22 cellular contexts compared by ENCODE assay signal in the genomic region with DNA sequence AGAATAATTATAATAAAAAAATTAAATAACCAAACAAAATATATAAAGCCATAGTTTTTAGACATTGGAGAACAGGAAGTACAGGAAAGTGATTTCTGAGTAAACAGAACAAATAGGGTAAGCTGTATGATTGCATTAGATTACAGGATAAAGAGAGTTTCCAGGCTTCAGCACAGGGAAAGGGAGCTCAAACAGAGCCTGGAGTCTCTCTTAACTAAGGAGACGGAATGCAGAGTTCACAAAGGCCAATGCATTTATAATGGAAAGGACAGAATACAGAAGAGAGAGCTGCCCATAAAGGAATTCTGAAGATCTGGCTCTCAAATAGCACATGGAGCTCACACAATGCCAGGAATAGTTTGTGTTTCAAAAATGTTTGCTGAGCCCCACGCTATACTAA. TPM values are rescaled to one million over a fixed set of nuclear protein-coding genes. Genes with fewer than 3 reads are reported as not detected.
DNase-seq lines count a peak whose midpoint lies in the region; ATAC-seq, FAIRE-seq and TF ChIP-seq lines count a peak whose summit lies in the region.
"Had no signal": no experiment of that assay in that cellular context is flagged by ENCODE, and none has a peak within 500 bp of the region (broad histone marks: within the 10 kb centered on the region; RNA-seq: fewer than 3 reads in every experiment).

No MANE protein-coding gene starts in this region.

- POLR2A ChIA-PET in PC-3 (lab: Charles Lee; ENCODE audit: unreplicated experiment) = no interaction called here
- POLR2A ChIA-PET in H1 (lab: Charles Lee; ENCODE audit: partially characterized antibody) = no interaction called here

- H4K20me1 ChIP-seq in GM23338 (replicated peaks; ENCODE audit: insufficient read depth) = no peaks in the 10 kb centered on the region
- no peaks in the 10 kb centered on the region for H4K20me1 ChIP-seq in PC-3 (ENCODE audit: low read length)
- H4K20me1 ChIP-seq in H1 (replicated peaks in 1 of 2; ENCODE audit: control insufficient read depth in 1 of 2, insufficient read depth in 2 of 2, low read length in 2 of 2) = no peaks in the 10 kb centered on the region
- no peaks in the 10 kb centered on the region for H4K20me1 ChIP-seq in neural progenitor cell (ENCODE audit: low read depth)

- H3K36me3 Mint-ChIP-seq in GM23338 (ENCODE audit: low read depth) = no peaks in the 10 kb centered on the region
- no peaks in the 10 kb centered on the region for H3K36me3 Mint-ChIP-seq in neural progenitor cell
- H3K36me3 Mint-ChIP-seq: CD14-positive monocyte had no signal

- H3K27ac Mint-ChIP-seq in GM23338 = peak overlapping the region; percentile 70; the same call in 1 of the 2 replicates
- peak overlapping the region; percentile 95 for H3K27ac Mint-ChIP-seq in neural progenitor cell
- H3K27ac Mint-ChIP-seq: CD14-positive monocyte had no signal

- peaks cover 1% of the 10 kb centered on the region for H3K27me3 Mint-ChIP-seq in GM23338 (ENCODE audit: insufficient read depth, low read depth, poor library complexity)
- H3K27me3 Mint-ChIP-seq in neural progenitor cell (ENCODE audit: insufficient read depth, low read depth) = no peaks in the 10 kb centered on the region

- H3K23me2 ChIP-seq in H1 (ENCODE audit: low read depth, low read length) = peaks cover 2% of the 10 kb centered on the region; the same call in 1 of the 2 replicates

- H3K79me2 ChIP-seq in GM23338 (replicated peaks; ENCODE audit: insufficient read depth) (no peaks in the 10 kb centered on the region), PC-3 (ENCODE audit: low read length) (no peaks in the 10 kb centered on the region), H1 (ENCODE audit: control insufficient read depth in 1 of 2, insufficient read depth in 2 of 2, low read length in 2 of 2) (no peaks in the 10 kb centered on the region), neural progenitor cell (ENCODE audit: low read depth) (no peaks in the 10 kb centered on the region)

- H3K4me1 Mint-ChIP-seq in GM23338 (peaks cover 7% of the 10 kb centered on the region; the same call in 2 of the 3 replicates), neural progenitor cell (peaks cover 13% of the 10 kb centered on the region)
- H3K4me1 Mint-ChIP-seq: CD14-positive monocyte had no signal

- H3K18ac ChIP-seq in H1 (ENCODE audit: extremely low read depth, low read length) = no peak overlapping the region

- H3K9me3 ChIP-seq in PC-3 (ENCODE audit: low read length) (no peaks in the 10 kb centered on the region), H1 (ENCODE audit: insufficient read depth in 2 of 2, low read depth in 1 of 2, low read length in 1 of 2) (no peaks in the 10 kb centered on the region), neural progenitor cell (ENCODE audit: low read depth) (peaks cover 6% of the 10 kb centered on the region)
- H3K9me3 ChIP-seq: MG63, SJCRH30 had no signal

- H3K27me3 ChIP-seq in GM23338 (ENCODE audit: insufficient read depth) = no peaks in the 10 kb centered on the region
- no peaks in the 10 kb centered on the region for H3K27me3 ChIP-seq in PC-3 (ENCODE audit: low read length)
- no peaks in the 10 kb centered on the region for H3K27me3 ChIP-seq in H1 (replicated peaks in 1 of 4; ENCODE audit: control insufficient read depth in 3 of 4, extremely low read depth in 1 of 4, insufficient read depth in 3 of 4, low read length in 3 of 4)
- no peaks in the 10 kb centered on the region for H3K27me3 ChIP-seq in neural progenitor cell
- H3K27me3 ChIP-seq: MG63, SJCRH30 had no signal

- intact Hi-C loops in PC-3 (cut with micrococcal nuclease) = no loop called here

- no peaks in the 10 kb centered on the region for H3K9me3 Mint-ChIP-seq in GM23338
- peaks cover 11% of the 10 kb centered on the region for H3K9me3 Mint-ChIP-seq in neural progenitor cell

- H2BK15ac ChIP-seq in H1 (ENCODE audit: low read length) = no peak overlapping the region

- FAIRE-seq in H1 (lab: Jason Lieb, UNC) = no peak
- FAIRE-seq: D721Med, GM18507, H54 had no signal

- no peak overlapping the region for H3K14ac ChIP-seq in H1 (ENCODE audit: insufficient read length)

- H3F3A ChIP-seq in GM23338 (replicated peaks; ENCODE audit: low read depth) (no peaks in the 10 kb centered on the region), PC-3 (ENCODE audit: low read length, unreplicated experiment) (no peaks in the 10 kb centered on the region), neural progenitor cell (ENCODE audit: low read depth) (peaks cover 15% of the 10 kb centered on the region)

- BruUV-seq in PC-3 (replicated peaks; lab: Mats Ljungman, UMichigan) = no TSS peak

- no peaks in the 10 kb centered on the region for H3K36me3 ChIP-seq in GM23338 (ENCODE audit: insufficient read depth)
- H3K36me3 ChIP-seq in PC-3 (ENCODE audit: low read depth, low read length) = no peaks in the 10 kb centered on the region
- H3K36me3 ChIP-seq in H1 (ENCODE audit: control insufficient read depth in 2 of 4, insufficient read depth in 4 of 4, low read length in 3 of 4) = no peaks in the 10 kb centered on the region
- H3K36me3 ChIP-seq in neural progenitor cell = no peaks in the 10 kb centered on the region
- H3K36me3 ChIP-seq: MG63, SJCRH30 had no signal

- H3K4me2 ChIP-seq in GM23338 = no peak overlapping the region
- no peak overlapping the region for H3K4me2 ChIP-seq in PC-3 (ENCODE audit: low read length)
- H3K4me2 ChIP-seq in H1 (ENCODE audit: insufficient read depth in 1 of 2, low read depth in 2 of 2, low read length in 2 of 2) = no peak overlapping the region; a peak in 1 of 4 replicates
- H3K4me2 ChIP-seq in neural progenitor cell = peak overlapping the region; percentile 69

- no peak overlapping the region for H3K23ac ChIP-seq in H1 (ENCODE audit: insufficient read length)

- H3K4ac ChIP-seq in H1 (replicated peaks; ENCODE audit: insufficient read length, low read depth, low read length) = no peak overlapping the region

- H4K8ac ChIP-seq in H1 (ENCODE audit: extremely low read depth, insufficient read depth, low read length) = no peak overlapping the region

- ATAC-seq in GM23338 (peak; percentile 71), PC-3 (no peak), HG03025 (IDR thresholded peaks at IDR 0.05; ENCODE audit: low FRiP score, unreplicated experiment) (no peak), HG03354 (IDR thresholded peaks at IDR 0.05; ENCODE audit: poor library complexity, severe bottlenecking, unreplicated experiment) (no peak), HG03108 (IDR thresholded peaks at IDR 0.05; ENCODE audit: unreplicated experiment) (no peak)
- ATAC-seq: Panc1 had no signal

- no peak for TF ChIP-seq POLR2A in H1 (IDR thresholded peaks at IDR 0.05; ENCODE audit: control extremely low read depth in 1 of 2, low read depth in 2 of 2, low read length in 2 of 2)

- H2BK120ac ChIP-seq in H1 (replicated peaks; ENCODE audit: low read depth, low read length) = no peak overlapping the region

- H2AK5ac ChIP-seq in H1 (ENCODE audit: low read depth, low read length) = no peak overlapping the region

- no peak overlapping the region for H4K5ac ChIP-seq in H1 (ENCODE audit: insufficient read length, low read depth, low read length)

- no peak for TF ChIP-seq RAD21 in H1 (IDR thresholded peaks at IDR 0.05 in 1 of 2, conservative IDR thresholded peaks at IDR 0.05 in 1 of 2; ENCODE audit: low read depth in 2 of 2, low read length in 2 of 2)

- no peak overlapping the region for H2BK20ac ChIP-seq in H1 (ENCODE audit: low read length)

- CTCF ChIA-PET in PC-3 (lab: Charles Lee) = no interaction called here
- CTCF ChIA-PET in H1 (lab: Charles Lee; ENCODE audit: partially characterized antibody) = no interaction called here

- no peak overlapping the region for H3K56ac ChIP-seq in H1 (replicated peaks; ENCODE audit: insufficient read length, low read depth, low read length)

- no peak overlapping the region for H3K4me3 ChIP-seq in GM23338
- H3K4me3 ChIP-seq in PC-3 (ENCODE audit: low read length) = no peak overlapping the region
- H3K4me3 ChIP-seq in H1 (ENCODE audit: extremely low read depth in 1 of 4, insufficient read depth in 2 of 4, low read depth in 3 of 4, low read length in 4 of 4) = no peak overlapping the region
- H3K4me3 ChIP-seq in neural progenitor cell = peak overlapping the region; percentile 30
- H3K4me3 ChIP-seq: MG63, SJCRH30 had no signal

- DNase-seq in GM23338 (ENCODE audit: low spot score) = peak; percentile 43
- DNase-seq in PC-3 = no peak
- DNase-seq in H1 (ENCODE audit: low read depth in 1 of 2, low spot score in 2 of 2) = no peak
- DNase-seq in neural progenitor cell (ENCODE audit: low spot score) = peak; percentile 87
- DNase-seq: DMS53, GDM1, Kasumi-1, MG63, NCI-H187, NCI-H2107, NCI-H446 treated with DMSO at 0.1 percent for 48 hours, NCI-H526 treated with DMSO at 0.1 percent for 48 hours, SJCRH30, SW 1271 had no signal

- H4K91ac ChIP-seq in H1 (replicated peaks; ENCODE audit: insufficient read length, low read length) = no peak overlapping the region

- H3K4me3 Mint-ChIP-seq in GM23338 = no peak overlapping the region
- H3K4me3 Mint-ChIP-seq in neural progenitor cell = no peak overlapping the region
- H3K4me3 Mint-ChIP-seq: CD14-positive monocyte had no signal

- peaks cover 9% of the 10 kb centered on the region; the same call in 1 of the 2 replicates for H3K4me1 ChIP-seq in GM23338 (ENCODE audit: insufficient read depth)
- no peaks in the 10 kb centered on the region for H3K4me1 ChIP-seq in PC-3 (ENCODE audit: insufficient read depth, low read length)
- H3K4me1 ChIP-seq in H1 (replicated peaks in 1 of 4; ENCODE audit: control insufficient read depth in 3 of 4, insufficient read depth in 4 of 4, low read length in 3 of 4) = 0 out of 7 replicates have a peak, but pooled peaks cover 0 to 2% (median 0%) of the 10 kb centered on the region in 4 experiments
- H3K4me1 ChIP-seq in neural progenitor cell = peaks cover 24% of the 10 kb centered on the region
- H3K4me1 ChIP-seq: SJCRH30 had no signal

- H3K79me1 ChIP-seq in H1 (ENCODE audit: low read depth, low read length) = no peaks in the 10 kb centered on the region

- H3K9me2 ChIP-seq in GM23338 (ENCODE audit: insufficient read depth) (no peaks in the 10 kb centered on the region), PC-3 (replicated peaks; ENCODE audit: low read length) (no peaks in the 10 kb centered on the region)

- H2BK5ac ChIP-seq in H1 (ENCODE audit: low read depth, low read length) = no peak overlapping the region

- no peak overlapping the region for H3K9ac ChIP-seq in PC-3 (ENCODE audit: low read length)
- H3K9ac ChIP-seq in H1 (replicated peaks in 1 of 4; ENCODE audit: extremely low read depth in 1 of 4, low read depth in 3 of 4, low read length in 3 of 4) = no peak overlapping the region
- no peak overlapping the region for H3K9ac ChIP-seq in neural progenitor cell

- TF ChIP-seq CTCF in GM23338 (conservative IDR thresholded peaks at IDR 0.05; ENCODE audit: low read depth in 2 of 2) (no peak), PC-3 (conservative IDR thresholded peaks at IDR 0.05; ENCODE audit: low read depth, low read length) (no peak), H1 (IDR thresholded peaks at IDR 0.05; ENCODE audit: control extremely low read depth in 1 of 3, insufficient read depth in 1 of 3, low read depth in 1 of 3, low read length in 3 of 3) (no peak), neural progenitor cell (IDR thresholded peaks at IDR 0.05) (no peak)

- H2AFZ ChIP-seq in GM23338 (no peak overlapping the region; the same call in 1 of the 2 replicates), PC-3 (ENCODE audit: low read length) (0 out of 2 replicates have a peak overlapping the region, but pooled peaks have one; percentile 19), H1 (ENCODE audit: low read length) (peak overlapping the region; percentile 49; the same call in 1 of the 2 replicates), neural progenitor cell (replicated peaks) (no peak overlapping the region)

- TF ChIP-seq EP300 in H1 (IDR thresholded peaks at IDR 0.05; ENCODE audit: borderline replicate concordance in 1 of 2, low read depth in 2 of 2, low read length in 2 of 2) = no peak

- no peak overlapping the region for H3K27ac ChIP-seq in GM23338 (ENCODE audit: low read depth)
- no peak overlapping the region for H3K27ac ChIP-seq in PC-3 (ENCODE audit: low read length)
- no peak overlapping the region for H3K27ac ChIP-seq in H1 (ENCODE audit: low read depth, low read length)
- peak overlapping the region; percentile 99 for H3K27ac ChIP-seq in neural progenitor cell
- H3K27ac ChIP-seq: SJCRH30 had no signal

- H2BK12ac ChIP-seq in H1 (ENCODE audit: low read depth, low read length) = no peak overlapping the region

- 56% methylated on average over 2 of the region's 2 CpGs; no CpG with 5 or more reads in 1 of the 2 experiments for WGBS in H1 (ENCODE audit: extremely low coverage in 1 of 2, insufficient coverage in 1 of 2, insufficient read length in 1 of 2, insufficient replicate concordance in 2 of 2, low coverage in 1 of 2, low lambda C conversion rate in 2 of 2, missing lambda C conversion rate in 1 of 2), 2 experiments

RNA-seq across cellular contexts. Expression of a gene that starts 42.0 kb away (rescaled TPM):
- total RNA-seq in GM23338 (2014; rRNA removed; shearing (Covaris generic)) = not detected in 2 replicates
- polyA plus RNA-seq in GM23338 (2016; fragmentation: Nextera tagmentation; extraction: Ambion mirVana) (not detected in 2 replicates), H1 (2011; rRNA removed) (not detected in 2 replicates)
- total RNA-seq in PC-3 (2014; rRNA removed) (not detected in 2 replicates), neural progenitor cell (ENCODE audit: low replicate concordance) (not detected in 2 replicates)
- not detected in 2 replicates for total RNA-seq in H1 (2021; fragmentation: NEBNext Ultra II Directional; extraction: Animal tissue kit (Norgen Biotek cat#: 25700))
- not detected for polyA plus RNA-seq in H1 (2011; cell fraction: cytosol; rRNA removed)
- not detected for polyA plus RNA-seq in H1 (2011; cell fraction: nucleus; rRNA removed)
- polyA plus RNA-seq in H1 (2012, experiment 1 of 2) = not detected in 4 replicates
- polyA plus RNA-seq in H1 (2012, experiment 2 of 2) = not detected
- polyA plus RNA-seq in H1 (2013, experiment 1 of 2) = not detected
- polyA plus RNA-seq in H1 (2013, experiment 2 of 2) = not detected
- not detected in 2 replicates for polyA minus RNA-seq in H1 (2011; rRNA and poly(A)+ RNA removed)
- not detected for polyA minus RNA-seq in H1 (2011; cell fraction: cytosol; rRNA and poly(A)+ RNA removed)
- not detected for polyA minus RNA-seq in H1 (2011; cell fraction: nucleus; rRNA and poly(A)+ RNA removed)
- total RNA-seq: SJCRH30 had no signal
- polyA plus RNA-seq: CD14-positive monocyte had no signal

Comparison
In these comparisons a context has a peak if more than half of its experiments do, and no peak if none do; other contexts are left out.
1. DNase-seq: peak in GM23338 (single experiment) and neural progenitor cell (single experiment); none in PC-3 (single experiment) and H1 (0 of 2).
2. H2AFZ ChIP-seq: peak in PC-3 (single experiment) and H1 (single experiment); none in GM23338 (single experiment) and neural progenitor cell (single experiment).